In genomic region chr9:131642496-131643083, GRCh38 we compare ENCODE assay signal across 10 cellular contexts.
DNase-seq lines count a peak whose midpoint lies in the region; ATAC-seq lines count a peak whose summit lies in the region.
"Had no signal": no experiment of that assay in that cellular context is flagged by ENCODE, and none has a peak within 500 bp of the region (broad histone marks: within the 10 kb centered on the region; RNA-seq: fewer than 3 reads in every experiment).

No MANE protein-coding gene starts in this region.

- peak; percentile 54 for DNase-seq in activated naive CD4-positive, alpha-beta T cell treated with anti-CD3 and anti-CD28 coated beads, Interleukin-2, amount 50 U/mL, for 16 hours
- peak in 3 of 4 experiments; percentile 32 to 56 (median 49) for DNase-seq in stimulated activated CD4-positive, alpha-beta T cell treated with anti-CD3 and anti-CD28 coated beads, Interleukin-1b, Interleukin-23, amount 100 ng/mL, for 24 hours (ENCODE audit: low read depth in 4 of 4, low spot score in 1 of 4)
- DNase-seq in foreskin melanocyte, result no peak
- DNase-seq in SKM-1 treated with dmso at 0.1 percent for 144 hours (lab: John Stamatoyannopoulos, UW; ENCODE audit: unreplicated experiment), result no peak
- no peak for DNase-seq in dermis blood vessel endothelial cell
- DNase-seq: foreskin keratinocyte, pancreas had no signal

- ATAC-seq in GM18868 (IDR thresholded peaks at IDR 0.05; ENCODE audit: unreplicated experiment), result peak; percentile 74
- peak; percentile 59 for ATAC-seq in HG02870 (IDR thresholded peaks at IDR 0.05; ENCODE audit: unreplicated experiment)
- no peak for ATAC-seq in GM18520 (IDR thresholded peaks at IDR 0.05; ENCODE audit: unreplicated experiment)
- ATAC-seq: foreskin keratinocyte, pancreas had no signal

Comparison
In these comparisons a context has a peak if more than half of its experiments do, and no peak if none do; other contexts are left out.
1. DNase-seq: peak in activated naive CD4-positive, alpha-beta T cell treated with anti-CD3 and anti-CD28 coated beads, Interleukin-2, amount 50 U/mL, for 16 hours (single experiment) and stimulated activated CD4-positive, alpha-beta T cell treated with anti-CD3 and anti-CD28 coated beads, Interleukin-1b, Interleukin-23, amount 100 ng/mL, for 24 hours (3 of 4); none in foreskin melanocyte (single experiment), SKM-1 treated with dmso at 0.1 percent for 144 hours (single experiment) and dermis blood vessel endothelial cell (single experiment).